ENCODE assay signal across 2 cellular contexts in genomic region chr11:3202305-3202704, GRCh38.
TF ChIP-seq lines count a peak whose summit lies in the region.

No MANE protein-coding gene starts in this region.

TF ChIP-seq in SK-N-SH, 30 proteins besides CTCF, POLR2A, EP300 and RAD21 (continued from another document):
- TF ChIP-seq MEF2A (IDR thresholded peaks at IDR 0.05; ENCODE audit: borderline replicate concordance, low read depth) (no peak), SIN3A (IDR thresholded peaks at IDR 0.05; ENCODE audit: borderline replicate concordance, low read depth, low read length) (no peak), TCF12 (IDR thresholded peaks at IDR 0.05) (no peak), CHD2 (IDR thresholded peaks at IDR 0.05; ENCODE audit: low read length, partially characterized antibody) (no peak), USF2 (IDR thresholded peaks at IDR 0.05; ENCODE audit: borderline replicate concordance, low read depth, low read length) (no peak)

TF ChIP-seq in SK-N-SH treated with all-trans-retinoic acid at 6 μM for 48 hours, 23 proteins besides CTCF, POLR2A, EP300 and RAD21 (continued from another document):
- TF ChIP-seq CSDC2 (CRISPR knock-in tag; IDR thresholded peaks at IDR 0.05) (no peak), ZFP3 (CRISPR knock-in tag; IDR thresholded peaks at IDR 0.05) (no peak), BACH2 (CRISPR knock-in tag; IDR thresholded peaks at IDR 0.05; ENCODE audit: borderline replicate concordance) (no peak), ZNF70 (CRISPR knock-in tag; IDR thresholded peaks at IDR 0.05) (no peak), TSHZ2 (CRISPR knock-in tag; IDR thresholded peaks at IDR 0.05) (no peak)
TF ChIP-seq in SK-N-SH treated with all-trans-retinoic acid at 6 μM for 48 hours: peak in this region for 0.
